ENCODE assay signal across 8 cellular contexts in genomic region chr10:124917939-124918830, GRCh38. TPM values are rescaled to one million over a fixed set of nuclear protein-coding genes. Genes with fewer than 3 reads are reported as not detected.
DNase-seq lines count a peak whose midpoint lies in the region; ATAC-seq and TF ChIP-seq lines count a peak whose summit lies in the region.

No MANE protein-coding gene starts in this region.

- H3K4me3 ChIP-seq in HUES48 (ENCODE audit: low read depth, low read length) (peak overlapping the region; percentile 86), astrocyte of the spinal cord (ENCODE audit: low read depth, low read length) (peak overlapping the region; percentile 92), thyroid gland (replicated peaks in 1 of 3) (peak overlapping the region; percentile 55 to 76 (median 56))

- H3K9me3 ChIP-seq in HUES48 (ENCODE audit: control insufficient read depth, insufficient read depth, low read length) (no peaks in the 10 kb centered on the region), thyroid gland (no peaks in the 10 kb centered on the region)

- TF ChIP-seq POLR2A in thyroid gland (IDR thresholded peaks at IDR 0.05), result no peak

- H3K27me3 ChIP-seq in HUES48 (ENCODE audit: control insufficient read depth, insufficient read depth, low read length) (no peaks in the 10 kb centered on the region), thyroid gland (no peaks in the 10 kb centered on the region)

- H3K27ac ChIP-seq in C4-2B (peak overlapping the region; percentile 83), HUES48 (ENCODE audit: low read depth, low read length) (peak overlapping the region; percentile 98), thyroid gland (peak overlapping the region; percentile 96 to 98 (median 96))

- intact Hi-C loops in thyroid gland (cut with DNase I), result loop anchor here (10.0 kb wide), 2 partner anchors 137 to 247 kb away; partner anchors contain the start of gene CTBP2

- TF ChIP-seq CTCF in C4-2B (conservative IDR thresholded peaks at IDR 0.05), result no peak
- no peak for TF ChIP-seq CTCF in astrocyte of the spinal cord (IDR thresholded peaks at IDR 0.05; ENCODE audit: low read depth, low read length)
- no peak for TF ChIP-seq CTCF in thyroid gland (IDR thresholded peaks at IDR 0.05)

- WGBS in thyroid gland, 2 donors, result 17 to 23% methylated on average over 23 of the region's 23 CpGs

- in situ Hi-C loops in astrocyte of the spinal cord (cut with HindIII; ENCODE audit: low sequenced_read_pairs), result no loop called here

- H3K4me1 ChIP-seq in HUES48 (ENCODE audit: control insufficient read depth, insufficient read depth, low read length) (peaks cover 11% of the 10 kb centered on the region), thyroid gland (peaks cover 13 to 17% of the 10 kb centered on the region in 2 donors)

- H3K36me3 ChIP-seq in HUES48 (ENCODE audit: control insufficient read depth, insufficient read depth, low read length) (no peaks in the 10 kb centered on the region), thyroid gland (no peaks in the 10 kb centered on the region)

- DNase-seq in astrocyte of the spinal cord (ENCODE audit: low read depth, low spot score) (peak; percentile 68), left lobe of liver (ENCODE audit: low spot score) (peak; percentile 68), thyroid gland (peak; percentile 21 to 41), occipital lobe (lab: John Stamatoyannopoulos, UW) (no peak), NCI-H446 (lab: John Stamatoyannopoulos, UW) (no peak)

- peak overlapping the region; percentile 80 for H3K9ac ChIP-seq in HUES48 (ENCODE audit: low read depth, low read length)

- peak; percentile 16 for ATAC-seq in left lobe of liver
- no peak for ATAC-seq in HG02973 (IDR thresholded peaks at IDR 0.05; ENCODE audit: unreplicated experiment)

RNA-seq across cellular contexts. Expression of gene ZRANB1, which starts 23.7 kb away (rescaled TPM):
- total RNA-seq in left lobe of liver (11.6 TPM), thyroid gland (10 to 100 TPM; 22.1 to 37.5 (median 25.0) TPM), occipital lobe (78.6 TPM)

Comparison
In these comparisons a context has a peak if more than half of its experiments do, and no peak if none do; other contexts are left out.
1. DNase-seq: peak in astrocyte of the spinal cord (single experiment), left lobe of liver (single experiment) and thyroid gland (2 of 2); none in occipital lobe (single experiment) and NCI-H446 (0 of 2).
2. Peak in every context shown above with its lines, with median percentiles within 50 percentile points of each other: H3K27ac ChIP-seq and H3K4me3 ChIP-seq.